23 cellular contexts compared by ENCODE assay signal in genomic region chr20:62843656-62844055, GRCh38. TPM values are rescaled to one million over a fixed set of nuclear protein-coding genes. Genes with fewer than 3 reads are reported as not detected.
"Had no signal": no experiment of that assay in that cellular context is flagged by ENCODE, and none has a peak within 500 bp of the region (broad histone marks: within the 10 kb centered on the region; RNA-seq: fewer than 3 reads in every experiment).

No MANE protein-coding gene starts in this region.

- H3K9me3 ChIP-seq: right atrium auricular region, suprapubic skin had no signal

- H3K27ac Mint-ChIP-seq: activated B cell treated with CpG ODN at 0.5 μM for 24 hours; activated CD8-positive, alpha-beta T cell treated with anti-CD3 and anti-CD28 coated beads for 36 hours; activated naive CD8-positive, alpha-beta T cell treated with anti-CD3 and anti-CD28 coated beads, Interleukin-2, amount 10 ng/mL, durations not matched to agents 7 days and 5 days; activated T-cell treated with anti-CD3 and anti-CD28 coated beads, Interleukin-2, amount 50 U/mL, for 72 hours; dendritic cell treated with granulocyte-macrophage colony-stimulating factor and Interleukin-4, amounts not matched to agents 40 ng/mL and 50 ng/mL, for 4 days; nephron; T-helper 17 cell; type B pancreatic cell had no signal

- H3K36me3 ChIP-seq: brain microvascular endothelial cell, right atrium auricular region, suprapubic skin had no signal

- H3K27me3 ChIP-seq: brain microvascular endothelial cell, right atrium auricular region, suprapubic skin had no signal

- H3K4me3 Mint-ChIP-seq: activated B cell treated with CpG ODN at 0.5 μM for 24 hours; activated CD8-positive, alpha-beta T cell treated with anti-CD3 and anti-CD28 coated beads for 36 hours; activated naive CD8-positive, alpha-beta T cell treated with anti-CD3 and anti-CD28 coated beads, Interleukin-2, amount 10 ng/mL, durations not matched to agents 7 days and 5 days; activated T-cell treated with anti-CD3 and anti-CD28 coated beads, Interleukin-2, amount 50 U/mL, for 72 hours; dendritic cell treated with granulocyte-macrophage colony-stimulating factor and Interleukin-4, amounts not matched to agents 40 ng/mL and 50 ng/mL, for 4 days; nephron; T-helper 17 cell; type B pancreatic cell had no signal

- H3K9me3 Mint-ChIP-seq: activated B cell treated with CpG ODN at 0.5 μM for 24 hours; activated CD8-positive, alpha-beta T cell treated with anti-CD3 and anti-CD28 coated beads for 36 hours; activated naive CD8-positive, alpha-beta T cell treated with anti-CD3 and anti-CD28 coated beads, Interleukin-2, amount 10 ng/mL, durations not matched to agents 7 days and 5 days; activated T-cell treated with anti-CD3 and anti-CD28 coated beads, Interleukin-2, amount 50 U/mL, for 72 hours; dendritic cell treated with granulocyte-macrophage colony-stimulating factor and Interleukin-4, amounts not matched to agents 40 ng/mL and 50 ng/mL, for 4 days; nephron; type B pancreatic cell had no signal

- DNase-seq: activated B cell treated with CpG ODN at 0.5 μM for 24 hours; activated CD4-positive, alpha-beta T cell treated with anti-CD3 and anti-CD28 coated beads for 48 hours; activated CD8-positive, alpha-beta T cell treated with anti-CD3 and anti-CD28 coated beads for 36 hours; activated gamma-delta T cell treated with Interleukin-2 at 50 U/mL for 16 hours; activated naive CD8-positive, alpha-beta T cell treated with anti-CD3 and anti-CD28 coated beads, Interleukin-2, amount 10 ng/mL, durations not matched to agents 7 days and 5 days; activated T-cell treated with anti-CD3 and anti-CD28 coated beads, Interleukin-2, amount 50 U/mL, for 72 hours; brain microvascular endothelial cell; cerebellar nuclear complex; effector memory CD4-positive, alpha-beta T cell; erythroblast; hippocampal formation; kidney; mesendoderm; occipital lobe; small intestine; stimulated activated CD4-positive, alpha-beta T cell treated with anti-CD3 and anti-CD28 coated beads, Interleukin-4, amount 100 ng/mL, for 24 hours; stimulated activated naive CD4-positive, alpha-beta T cell treated with Interleukin-2 at 50 U/mL for 16 hours; T-helper 17 cell had no signal

- H3K4me3 ChIP-seq: right atrium auricular region, suprapubic skin had no signal

- H3K36me3 Mint-ChIP-seq: activated naive CD8-positive, alpha-beta T cell treated with anti-CD3 and anti-CD28 coated beads, Interleukin-2, amount 10 ng/mL, durations not matched to agents 7 days and 5 days had no signal

- H3K4me1 Mint-ChIP-seq: activated naive CD8-positive, alpha-beta T cell treated with anti-CD3 and anti-CD28 coated beads, Interleukin-2, amount 10 ng/mL, durations not matched to agents 7 days and 5 days; T-helper 17 cell had no signal

- ATAC-seq: activated CD8-positive, alpha-beta T cell treated with anti-CD3 and anti-CD28 coated beads for 36 hours; activated T-cell treated with anti-CD3 and anti-CD28 coated beads, Interleukin-2, amount 50 U/mL, for 72 hours; T-helper 17 cell had no signal

- H3K27ac ChIP-seq: brain microvascular endothelial cell, right atrium auricular region, suprapubic skin had no signal

- H3K27me3 Mint-ChIP-seq: activated B cell treated with CpG ODN at 0.5 μM for 24 hours; activated CD8-positive, alpha-beta T cell treated with anti-CD3 and anti-CD28 coated beads for 36 hours; activated naive CD8-positive, alpha-beta T cell treated with anti-CD3 and anti-CD28 coated beads, Interleukin-2, amount 10 ng/mL, durations not matched to agents 7 days and 5 days; dendritic cell treated with granulocyte-macrophage colony-stimulating factor and Interleukin-4, amounts not matched to agents 40 ng/mL and 50 ng/mL, for 4 days; T-helper 17 cell; type B pancreatic cell had no signal

- H3K4me1 ChIP-seq: right atrium auricular region, suprapubic skin had no signal

RNA-seq across cellular contexts. Expression of gene COL9A3, which starts 26.8 kb away (rescaled TPM):
- total RNA-seq: activated CD8-positive, alpha-beta T cell treated with anti-CD3 and anti-CD28 coated beads for 36 hours; T-helper 17 cell had no signal
